In genomic region chr11:65962136-65962564, GRCh38 we compare ENCODE assay signal across 8 cellular contexts. TPM values are rescaled to one million over a fixed set of nuclear protein-coding genes. Genes with fewer than 3 reads are reported as not detected.
DNase-seq lines count a peak whose midpoint lies in the region; ATAC-seq and TF ChIP-seq lines count a peak whose summit lies in the region.

No MANE protein-coding gene starts in this region.

- H3K36me3 Mint-ChIP-seq in CD4-positive, CD25-positive, alpha-beta regulatory T cell: peaks cover 27% of the 10 kb centered on the region
- H3K36me3 Mint-ChIP-seq in endothelial cell (ENCODE audit: low read depth, unreplicated experiment): peaks cover 23% of the 10 kb centered on the region

- peak overlapping the region; percentile 99 for H3K4me2 ChIP-seq in OCI-LY1 (ENCODE audit: low read length)

- peak overlapping the region; percentile 82 for H3K4me3 ChIP-seq in CD4-positive, CD25-positive, alpha-beta regulatory T cell (ENCODE audit: low read depth, low read length)
- H3K4me3 ChIP-seq in OCI-LY1 (ENCODE audit: low read depth, low read length, poor library complexity, severe bottlenecking) (peak overlapping the region; percentile 100), neuron (ENCODE audit: low read length) (peak overlapping the region; percentile 62)

- no peaks in the 10 kb centered on the region for H4K20me1 ChIP-seq in OCI-LY1 (ENCODE audit: insufficient read depth, low read length)

- no peaks in the 10 kb centered on the region for H3K9me3 Mint-ChIP-seq in CD4-positive, CD25-positive, alpha-beta regulatory T cell
- no peaks in the 10 kb centered on the region for H3K9me3 Mint-ChIP-seq in endothelial cell (ENCODE audit: unreplicated experiment)

- H3K27ac Mint-ChIP-seq in CD4-positive, CD25-positive, alpha-beta regulatory T cell: peak overlapping the region; percentile 26 to 98 (median 95)
- H3K27ac Mint-ChIP-seq in endothelial cell (ENCODE audit: unreplicated experiment): peak overlapping the region; percentile 68

- H3K79me2 ChIP-seq in OCI-LY1 (ENCODE audit: insufficient read depth, low read length): peaks cover 13% of the 10 kb centered on the region

- H3K27me3 ChIP-seq in CD4-positive, CD25-positive, alpha-beta regulatory T cell (ENCODE audit: control insufficient read depth, insufficient read depth, low read length): no peaks in the 10 kb centered on the region
- H3K27me3 ChIP-seq in OCI-LY1 (ENCODE audit: insufficient read depth, low read length) (no peaks in the 10 kb centered on the region), neuron (ENCODE audit: insufficient read depth, low read length) (no peaks in the 10 kb centered on the region)

- no peak overlapping the region for H2AFZ ChIP-seq in OCI-LY1 (ENCODE audit: low read length)
- no peak overlapping the region for H2AFZ ChIP-seq in neuron (ENCODE audit: low read depth, low read length)

- no peak for TF ChIP-seq CTCF in OCI-LY1 (IDR thresholded peaks at IDR 0.05; ENCODE audit: low read length)
- TF ChIP-seq CTCF in endothelial cell (IDR thresholded peaks at IDR 0.05; ENCODE audit: unreplicated experiment): no peak

- peaks cover 0 to 51% (median 24%) of the 10 kb centered on the region in 4 donors for H3K4me1 Mint-ChIP-seq in CD4-positive, CD25-positive, alpha-beta regulatory T cell
- H3K4me1 Mint-ChIP-seq in endothelial cell (ENCODE audit: unreplicated experiment): peaks cover 23% of the 10 kb centered on the region

- H3K36me3 ChIP-seq in CD4-positive, CD25-positive, alpha-beta regulatory T cell (ENCODE audit: control insufficient read depth, insufficient read depth, low read length): peaks cover 36% of the 10 kb centered on the region
- peaks cover 35% of the 10 kb centered on the region for H3K36me3 ChIP-seq in OCI-LY1 (ENCODE audit: insufficient read depth, low read length)
- H3K36me3 ChIP-seq in neuron (ENCODE audit: insufficient read depth, low read length): peaks cover 36% of the 10 kb centered on the region

- no peak for ATAC-seq in CD4-positive, CD25-positive, alpha-beta regulatory T cell (ENCODE audit: low read depth in 2 of 2)
- ATAC-seq in GM21390 (IDR thresholded peaks at IDR 0.05; ENCODE audit: unreplicated experiment) (no peak), GM21367 (IDR thresholded peaks at IDR 0.05; ENCODE audit: unreplicated experiment) (no peak)

- peak overlapping the region; percentile 95 to 99 (median 99) for H3K4me3 Mint-ChIP-seq in CD4-positive, CD25-positive, alpha-beta regulatory T cell
- H3K4me3 Mint-ChIP-seq in endothelial cell (ENCODE audit: unreplicated experiment): peak overlapping the region; percentile 85

- no peaks in the 10 kb centered on the region for H3K9me2 ChIP-seq in OCI-LY1 (ENCODE audit: low read depth, low read length)

- H3K27me3 Mint-ChIP-seq in CD4-positive, CD25-positive, alpha-beta regulatory T cell: no peaks in the 10 kb centered on the region
- H3K27me3 Mint-ChIP-seq in endothelial cell (ENCODE audit: unreplicated experiment): peaks cover 16% of the 10 kb centered on the region

- peak overlapping the region; percentile 100 for H3K9ac ChIP-seq in OCI-LY1 (ENCODE audit: low read length)

- peaks cover 37% of the 10 kb centered on the region for H3K4me1 ChIP-seq in CD4-positive, CD25-positive, alpha-beta regulatory T cell (ENCODE audit: control insufficient read depth, insufficient read depth, low read length, poor library complexity, severe bottlenecking)
- H3K4me1 ChIP-seq in OCI-LY1 (ENCODE audit: insufficient read depth, low read length, severe bottlenecking): peaks cover 25% of the 10 kb centered on the region
- H3K4me1 ChIP-seq in neuron (ENCODE audit: insufficient read depth, low read length): peaks cover 13% of the 10 kb centered on the region

- no peak for DNase-seq in CD4-positive, CD25-positive, alpha-beta regulatory T cell
- DNase-seq in endothelial cell (ENCODE audit: low spot score) (no peak), DMS 273 treated with DMSO at 0.1 percent for 48 hours (lab: John Stamatoyannopoulos, UW) (no peak)
- no peak for DNase-seq in activated CD8-positive, alpha-beta memory T cell treated with anti-CD3 and anti-CD28 coated beads, Interleukin-2, amount 50 U/mL, for 4 hours

- H3K9me3 ChIP-seq in CD4-positive, CD25-positive, alpha-beta regulatory T cell (ENCODE audit: control insufficient read depth in 2 of 2, low read length in 2 of 2): no peaks in the 10 kb centered on the region
- no peaks in the 10 kb centered on the region for H3K9me3 ChIP-seq in OCI-LY1 (ENCODE audit: low read length)
- H3K9me3 ChIP-seq in neuron (ENCODE audit: low read length): no peaks in the 10 kb centered on the region

- H3K27ac ChIP-seq in CD4-positive, CD25-positive, alpha-beta regulatory T cell (ENCODE audit: insufficient read depth, low read length, poor library complexity, severe bottlenecking): peak overlapping the region; percentile 95
- no peak overlapping the region for H3K27ac ChIP-seq in OCI-LY1 (ENCODE audit: low read depth, low read length, poor library complexity, severe bottlenecking)

- H3F3A ChIP-seq in OCI-LY1 (ENCODE audit: insufficient read depth, low read length): no peaks in the 10 kb centered on the region; the same call in 1 of the 2 replicates

RNA-seq across cellular contexts. Expression of gene SART1, which starts 0.6 kb away (rescaled TPM):
- 94.0 TPM for total RNA-seq in CD4-positive, CD25-positive, alpha-beta regulatory T cell
- polyA plus RNA-seq in CD4-positive, CD25-positive, alpha-beta regulatory T cell: 10 to 100 TPM; 15.8 to 22.7 (median 19.8) TPM
- 46.5 TPM for total RNA-seq in endothelial cell (ENCODE audit: unreplicated experiment)

RNA-seq across cellular contexts. Expression of gene TSGA10IP, which starts 16.9 kb away (rescaled TPM):
- not detected for total RNA-seq in CD4-positive, CD25-positive, alpha-beta regulatory T cell
- polyA plus RNA-seq in CD4-positive, CD25-positive, alpha-beta regulatory T cell: not detected
- total RNA-seq in endothelial cell (ENCODE audit: unreplicated experiment): not detected

RNA-seq across cellular contexts. Expression of gene EIF1AD, which starts 39.8 kb away (rescaled TPM):
- total RNA-seq in CD4-positive, CD25-positive, alpha-beta regulatory T cell: 61.3 TPM
- 10 to 100 TPM; 16.7 to 20.7 (median 18.6) TPM for polyA plus RNA-seq in CD4-positive, CD25-positive, alpha-beta regulatory T cell
- 34.9 TPM for total RNA-seq in endothelial cell (ENCODE audit: unreplicated experiment)

RNA-seq across cellular contexts. Expression of gene BANF1, which starts 40.2 kb away (rescaled TPM):
- total RNA-seq in CD4-positive, CD25-positive, alpha-beta regulatory T cell: 41.8 TPM
- polyA plus RNA-seq in CD4-positive, CD25-positive, alpha-beta regulatory T cell: 100 to 1,000 TPM; 134 to 170 (median 148) TPM
- 163 TPM for total RNA-seq in endothelial cell (ENCODE audit: unreplicated experiment)

RNA-seq across cellular contexts. Expression of gene DRAP1, which starts 42.9 kb away (rescaled TPM):
- 82.8 TPM for total RNA-seq in CD4-positive, CD25-positive, alpha-beta regulatory T cell
- polyA plus RNA-seq in CD4-positive, CD25-positive, alpha-beta regulatory T cell: 100 to 1,000 TPM in 2 of 4 donors, 10 to 100 TPM in 2; 78.2 to 106 (median 91.4) TPM
- total RNA-seq in endothelial cell (ENCODE audit: unreplicated experiment): 79.6 TPM
